Comparison of ENCODE assay signal across 10 cellular contexts in genomic region chr3:25460751-25461150, GRCh38. TPM values are rescaled to one million over a fixed set of nuclear protein-coding genes. Genes with fewer than 3 reads are reported as not detected.
DNase-seq lines count a peak whose midpoint lies in the region; ATAC-seq and TF ChIP-seq lines count a peak whose summit lies in the region.
"Had no signal": no experiment of that assay in that cellular context is flagged by ENCODE, and none has a peak within 500 bp of the region (broad histone marks: within the 10 kb centered on the region; RNA-seq: fewer than 3 reads in every experiment).

No MANE protein-coding gene starts in this region.

- intact Hi-C loops in uterus (cut with DNase I; ENCODE audit: low total_unique reads): no loop called here

- no peaks in the 10 kb centered on the region for H3K9me3 Mint-ChIP-seq in activated naive CD4-positive, alpha-beta T cell treated with anti-CD3 and anti-CD28 coated beads, Interleukin-2, amount 50 U/mL, for 72 hours
- H3K9me3 Mint-ChIP-seq in activated naive CD4-positive, alpha-beta T cell treated with anti-CD3 and anti-CD28 coated beads, Interleukin-2, amount 10 ng/mL, durations not matched to agents 7 days and 5 days: no peaks in the 10 kb centered on the region
- H3K9me3 Mint-ChIP-seq: activated B cell treated with CpG ODN at 0.5 μM for 24 hours; stimulated activated naive CD8-positive, alpha-beta T cell treated with anti-CD3 and anti-CD28 coated beads, Interleukin-15, Interleukin-2, amounts not matched to agents 100 ng/mL and 50 ng/mL, for 24 hours had no signal

- no peak for DNase-seq in activated naive CD4-positive, alpha-beta T cell treated with anti-CD3 and anti-CD28 coated beads, Interleukin-2, amount 50 U/mL, for 72 hours (ENCODE audit: low spot score in 2 of 2)
- no peak for DNase-seq in activated naive CD4-positive, alpha-beta T cell treated with anti-CD3 and anti-CD28 coated beads, Interleukin-2, amount 10 ng/mL, durations not matched to agents 7 days and 5 days
- DNase-seq in Kasumi-1 (lab: John Stamatoyannopoulos, UW) (peak; percentile 32 to 55), uterus (no peak), NCI-H1105 treated with DMSO at 0.1 percent for 48 hours (lab: John Stamatoyannopoulos, UW) (no peak), superior temporal gyrus (ENCODE audit: extremely low spot score) (no peak)
- DNase-seq in stimulated activated naive CD8-positive, alpha-beta T cell treated with anti-CD3 and anti-CD28 coated beads, Interleukin-15, Interleukin-2, amounts not matched to agents 100 U/mL and 50 U/mL, for 24 hours: no peak
- DNase-seq: activated B cell treated with CpG ODN at 0.5 μM for 24 hours had no signal

- CTCF ChIA-PET in activated naive CD4-positive, alpha-beta T cell treated with anti-CD3 and anti-CD28 coated beads, Interleukin-2, amount 10 ng/mL, durations not matched to agents 7 days and 5 days (lab: Charles Lee): interaction anchor here (1.1 kb wide), 1 partner anchor 133 kb away, joined by 3 read pairs; no protein-coding TSS in a partner anchor

- no peak for TF ChIP-seq CTCF in uterus (IDR thresholded peaks at IDR 0.05)

- no peaks in the 10 kb centered on the region for H3K27me3 Mint-ChIP-seq in activated naive CD4-positive, alpha-beta T cell treated with anti-CD3 and anti-CD28 coated beads, Interleukin-2, amount 10 ng/mL, durations not matched to agents 7 days and 5 days
- H3K27me3 Mint-ChIP-seq: activated B cell treated with CpG ODN at 0.5 μM for 24 hours; stimulated activated naive CD8-positive, alpha-beta T cell treated with anti-CD3 and anti-CD28 coated beads, Interleukin-15, Interleukin-2, amounts not matched to agents 100 ng/mL and 50 ng/mL, for 24 hours had no signal

- H3K36me3 ChIP-seq in uterus: no peaks in the 10 kb centered on the region

- H3K36me3 Mint-ChIP-seq in activated naive CD4-positive, alpha-beta T cell treated with anti-CD3 and anti-CD28 coated beads, Interleukin-2, amount 50 U/mL, for 72 hours: no peaks in the 10 kb centered on the region
- no peaks in the 10 kb centered on the region for H3K36me3 Mint-ChIP-seq in activated naive CD4-positive, alpha-beta T cell treated with anti-CD3 and anti-CD28 coated beads, Interleukin-2, amount 10 ng/mL, durations not matched to agents 7 days and 5 days

- no peak overlapping the region for H3K4me3 Mint-ChIP-seq in activated naive CD4-positive, alpha-beta T cell treated with anti-CD3 and anti-CD28 coated beads, Interleukin-2, amount 10 ng/mL, durations not matched to agents 7 days and 5 days
- H3K4me3 Mint-ChIP-seq: activated B cell treated with CpG ODN at 0.5 μM for 24 hours; stimulated activated naive CD8-positive, alpha-beta T cell treated with anti-CD3 and anti-CD28 coated beads, Interleukin-15, Interleukin-2, amounts not matched to agents 100 ng/mL and 50 ng/mL, for 24 hours had no signal

- H3K4me1 Mint-ChIP-seq in activated naive CD4-positive, alpha-beta T cell treated with anti-CD3 and anti-CD28 coated beads, Interleukin-2, amount 10 ng/mL, durations not matched to agents 7 days and 5 days: no peaks in the 10 kb centered on the region
- H3K4me1 Mint-ChIP-seq: activated B cell treated with CpG ODN at 0.5 μM for 24 hours had no signal

- no peaks in the 10 kb centered on the region for H3K9me3 ChIP-seq in uterus

- H3K27ac ChIP-seq in uterus: peak overlapping the region in 1 of 2 donors; percentile 88

- no peak overlapping the region for H3K27ac Mint-ChIP-seq in activated naive CD4-positive, alpha-beta T cell treated with anti-CD3 and anti-CD28 coated beads, Interleukin-2, amount 50 U/mL, for 72 hours
- H3K27ac Mint-ChIP-seq in activated naive CD4-positive, alpha-beta T cell treated with anti-CD3 and anti-CD28 coated beads, Interleukin-2, amount 10 ng/mL, durations not matched to agents 7 days and 5 days: no peak overlapping the region
- H3K27ac Mint-ChIP-seq: activated B cell treated with CpG ODN at 0.5 μM for 24 hours; stimulated activated naive CD8-positive, alpha-beta T cell treated with anti-CD3 and anti-CD28 coated beads, Interleukin-15, Interleukin-2, amounts not matched to agents 100 ng/mL and 50 ng/mL, for 24 hours had no signal

- peak; percentile 67 to 93 for ATAC-seq in activated naive CD4-positive, alpha-beta T cell treated with anti-CD3 and anti-CD28 coated beads, Interleukin-2, amount 50 U/mL, for 72 hours
- peak; percentile 97 for ATAC-seq in HG02763 (IDR thresholded peaks at IDR 0.05; ENCODE audit: unreplicated experiment)
- ATAC-seq in stimulated activated naive CD8-positive, alpha-beta T cell treated with anti-CD3 and anti-CD28 coated beads, Interleukin-15, Interleukin-2, amounts not matched to agents 100 U/mL and 50 U/mL, for 24 hours: peak; percentile 57

- no peak overlapping the region for H3K4me3 ChIP-seq in uterus

- no peak for TF ChIP-seq POLR2A in uterus (IDR thresholded peaks at IDR 0.05)

- H3K4me1 ChIP-seq in uterus: no peaks in the 10 kb centered on the region

- H3K27me3 ChIP-seq in uterus: no peaks in the 10 kb centered on the region

RNA-seq across cellular contexts. Expression of gene RARB, which starts 32.7 kb away (rescaled TPM):
- not detected for total RNA-seq in activated naive CD4-positive, alpha-beta T cell treated with anti-CD3 and anti-CD28 coated beads, Interleukin-2, amount 50 U/mL, for 72 hours
- 10 to 100 TPM in 3 of 4 donors, 1 to 10 TPM in 1; 6.7 to 63.0 (median 14.5) TPM for total RNA-seq in uterus
- total RNA-seq: activated B cell treated with CpG ODN at 0.5 μM for 24 hours had no signal

Comparison
In these comparisons a context has a peak if more than half of its experiments do, and no peak if none do; other contexts are left out.
1. DNase-seq: peak in Kasumi-1 (2 of 2); none in activated naive CD4-positive, alpha-beta T cell treated with anti-CD3 and anti-CD28 coated beads, Interleukin-2, amount 50 U/mL, for 72 hours (0 of 2), activated naive CD4-positive, alpha-beta T cell treated with anti-CD3 and anti-CD28 coated beads, Interleukin-2, amount 10 ng/mL, durations not matched to agents 7 days and 5 days (single experiment), stimulated activated naive CD8-positive, alpha-beta T cell treated with anti-CD3 and anti-CD28 coated beads, Interleukin-15, Interleukin-2, amounts not matched to agents 100 U/mL and 50 U/mL, for 24 hours (single experiment), uterus (0 of 2), NCI-H1105 treated with DMSO at 0.1 percent for 48 hours (single experiment) and superior temporal gyrus (single experiment).
2. RNA of gene RARB, which starts 32.7 kb away (total RNA-seq): 6.7 to 63.0 TPM in uterus; not detected in activated naive CD4-positive, alpha-beta T cell treated with anti-CD3 and anti-CD28 coated beads, Interleukin-2, amount 50 U/mL, for 72 hours; every median in the first group is over 4 times any median in the second.
3. Peak in every context shown above with its lines, with median percentiles within 50 percentile points of each other: ATAC-seq.